Comparison of ENCODE assay signal across 1 cellular context in the genomic region with DNA sequence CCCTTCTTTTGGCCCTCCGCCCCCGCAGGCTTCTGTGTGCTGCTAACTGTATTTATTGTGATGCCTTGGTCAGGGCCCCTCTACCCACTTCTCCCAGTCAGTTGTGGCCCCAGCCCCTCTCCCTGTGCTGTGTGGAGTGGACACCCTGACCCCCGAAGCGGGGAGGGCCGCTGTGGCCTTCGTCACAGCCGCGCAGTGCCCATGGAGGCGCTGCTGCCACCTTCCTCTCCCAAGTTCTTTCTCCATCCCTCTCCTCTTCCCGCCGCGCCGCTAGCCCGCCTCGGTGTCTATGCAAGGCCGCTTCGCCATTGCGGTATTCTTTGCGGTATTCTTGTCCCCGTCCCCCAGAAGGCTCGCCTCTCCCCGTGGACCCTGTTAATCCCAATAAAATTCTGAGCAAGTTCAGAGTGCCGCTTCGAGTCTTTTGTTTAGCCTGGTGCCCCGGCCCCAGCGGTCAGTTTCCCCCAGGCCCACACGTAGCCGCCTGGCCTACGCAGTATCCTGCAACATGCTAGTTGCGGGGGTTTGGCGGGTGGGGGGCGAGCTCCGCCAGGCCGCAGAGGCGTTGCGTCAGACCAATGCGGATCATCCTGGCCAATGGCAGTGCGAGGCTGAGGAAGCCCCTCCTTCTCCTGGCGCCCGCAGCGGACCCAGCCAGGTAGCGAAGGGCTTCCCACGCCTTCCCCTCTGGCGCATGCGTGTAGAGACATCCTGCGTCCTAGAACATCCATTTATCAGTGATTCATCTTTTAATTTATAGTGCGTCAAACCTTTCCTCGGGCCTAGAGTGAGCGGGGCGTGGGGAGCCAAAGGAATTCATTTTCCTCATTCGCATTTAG.
TF ChIP-seq lines count a peak whose summit lies in the region.

No MANE protein-coding gene starts in this region.

TF ChIP-seq in K562, 482 proteins besides CTCF, POLR2A, EP300 and RAD21:
- TF ChIP-seq, protein P1, sequence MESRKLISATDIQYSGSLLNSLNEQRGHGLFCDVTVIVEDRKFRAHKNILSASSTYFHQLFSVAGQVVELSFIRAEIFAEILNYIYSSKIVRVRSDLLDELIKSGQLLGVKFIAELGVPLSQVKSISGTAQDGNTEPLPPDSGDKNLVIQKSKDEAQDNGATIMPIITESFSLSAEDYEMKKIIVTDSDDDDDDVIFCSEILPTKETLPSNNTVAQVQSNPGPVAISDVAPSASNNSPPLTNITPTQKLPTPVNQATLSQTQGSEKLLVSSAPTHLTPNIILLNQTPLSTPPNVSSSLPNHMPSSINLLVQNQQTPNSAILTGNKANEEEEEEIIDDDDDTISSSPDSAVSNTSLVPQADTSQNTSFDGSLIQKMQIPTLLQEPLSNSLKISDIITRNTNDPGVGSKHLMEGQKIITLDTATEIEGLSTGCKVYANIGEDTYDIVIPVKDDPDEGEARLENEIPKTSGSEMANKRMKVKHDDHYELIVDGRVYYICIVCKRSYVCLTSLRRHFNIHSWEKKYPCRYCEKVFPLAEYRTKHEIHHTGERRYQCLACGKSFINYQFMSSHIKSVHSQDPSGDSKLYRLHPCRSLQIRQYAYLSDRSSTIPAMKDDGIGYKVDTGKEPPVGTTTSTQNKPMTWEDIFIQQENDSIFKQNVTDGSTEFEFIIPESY (CRISPR knock-in tag; IDR thresholded peaks at IDR 0.05): peak; percentile 77
- 0 out of 2 replicates have a peak, but pooled peaks have one; percentile 33 for TF ChIP-seq RBFOX2 (IDR thresholded peaks at IDR 0.05; ENCODE audit: low read depth, low read length)
- TF ChIP-seq ZNF354B (CRISPR knock-in tag; IDR thresholded peaks at IDR 0.05): no peak
- TF ChIP-seq, protein P2, sequence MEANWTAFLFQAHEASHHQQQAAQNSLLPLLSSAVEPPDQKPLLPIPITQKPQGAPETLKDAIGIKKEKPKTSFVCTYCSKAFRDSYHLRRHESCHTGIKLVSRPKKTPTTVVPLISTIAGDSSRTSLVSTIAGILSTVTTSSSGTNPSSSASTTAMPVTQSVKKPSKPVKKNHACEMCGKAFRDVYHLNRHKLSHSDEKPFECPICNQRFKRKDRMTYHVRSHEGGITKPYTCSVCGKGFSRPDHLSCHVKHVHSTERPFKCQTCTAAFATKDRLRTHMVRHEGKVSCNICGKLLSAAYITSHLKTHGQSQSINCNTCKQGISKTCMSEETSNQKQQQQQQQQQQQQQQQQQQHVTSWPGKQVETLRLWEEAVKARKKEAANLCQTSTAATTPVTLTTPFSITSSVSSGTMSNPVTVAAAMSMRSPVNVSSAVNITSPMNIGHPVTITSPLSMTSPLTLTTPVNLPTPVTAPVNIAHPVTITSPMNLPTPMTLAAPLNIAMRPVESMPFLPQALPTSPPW (CRISPR knock-in tag; IDR thresholded peaks at IDR 0.05): no peak
- TF ChIP-seq HMGN3 (IDR thresholded peaks at IDR 0.05; ENCODE audit: borderline replicate concordance, extremely low read depth, insufficient read length, low read depth, low read length): peak; percentile 19
